8 cellular contexts compared by ENCODE assay signal in genomic region chr1:42913426-42914091, GRCh38. TPM values are rescaled to one million over a fixed set of nuclear protein-coding genes. Genes with fewer than 3 reads are reported as not detected.
DNase-seq lines count a peak whose midpoint lies in the region; ATAC-seq and TF ChIP-seq lines count a peak whose summit lies in the region.

No MANE protein-coding gene starts in this region.

- H3K4me1 ChIP-seq in HAP-1: no peaks in the 10 kb centered on the region

- TF ChIP-seq CTCF in neural crest cell (conservative IDR thresholded peaks at IDR 0.05): peak; percentile 79

- peaks cover 2% of the 10 kb centered on the region for H3K36me3 Mint-ChIP-seq in activated CD4-positive, alpha-beta memory T cell treated with anti-CD3 and anti-CD28 coated beads for 36 hours
- H3K36me3 Mint-ChIP-seq in neural crest cell (ENCODE audit: low read depth): peaks cover 22% of the 10 kb centered on the region

- no peak overlapping the region for H3K4me3 ChIP-seq in HAP-1

- H3K36me3 ChIP-seq in HAP-1 (replicated peaks): no peaks in the 10 kb centered on the region

- in situ Hi-C loops in HAP-1 (cut with MboI; ENCODE audit: low sequenced_read_pairs): no loop called here

- H3K9me3 Mint-ChIP-seq in activated CD4-positive, alpha-beta memory T cell treated with anti-CD3 and anti-CD28 coated beads for 36 hours: peaks cover 14% of the 10 kb centered on the region
- H3K9me3 Mint-ChIP-seq in neural crest cell: peaks cover 13% of the 10 kb centered on the region

- ATAC-seq in GM19324 (IDR thresholded peaks at IDR 0.05; ENCODE audit: low FRiP score, unreplicated experiment): no peak
- no peak for ATAC-seq in GM19463 (IDR thresholded peaks at IDR 0.05; ENCODE audit: unreplicated experiment)

- peaks cover 6% of the 10 kb centered on the region for H3K4me1 Mint-ChIP-seq in activated CD4-positive, alpha-beta memory T cell treated with anti-CD3 and anti-CD28 coated beads for 36 hours (ENCODE audit: low read depth)
- peaks cover 4% of the 10 kb centered on the region for H3K4me1 Mint-ChIP-seq in neural crest cell

- intact Hi-C loops in activated CD4-positive, alpha-beta memory T cell treated with anti-CD3 and anti-CD28 coated beads for 36 hours (cut with micrococcal nuclease): loop anchor here (1.0 kb wide), 1 partner anchor 160 kb away; no protein-coding TSS in a partner anchor

- H3K4me3 Mint-ChIP-seq in activated CD4-positive, alpha-beta memory T cell treated with anti-CD3 and anti-CD28 coated beads for 36 hours: no peak overlapping the region
- peak overlapping the region; percentile 9 for H3K4me3 Mint-ChIP-seq in neural crest cell

- DNase-seq in COLO829 (ENCODE audit: low spot score) (peak; percentile 42), HAP-1 (ENCODE audit: low spot score in 2 of 2) (peak; percentile 73 to 75), NCI-H526 treated with DMSO at 0.1 percent for 48 hours (lab: John Stamatoyannopoulos, UW) (peak; percentile 57), fibroblast of the conjunctiva (ENCODE audit: low read depth) (peak; percentile 73), neural crest cell (ENCODE audit: low read depth, low spot score) (peak; percentile 55)
- peak; percentile 52 for DNase-seq in activated CD4-positive, alpha-beta memory T cell treated with anti-CD3 and anti-CD28 coated beads for 36 hours

- H3K27me3 ChIP-seq in HAP-1 (ENCODE audit: low read depth): 0 out of 2 replicates have a peak, but pooled peaks cover 3% of the 10 kb centered on the region

- CTCF ChIA-PET in activated CD4-positive, alpha-beta memory T cell treated with anti-CD3 and anti-CD28 coated beads for 36 hours (lab: Charles Lee): interaction anchor here (0.6 to 9.7 kb wide), 37 partner anchors 9 to 537 kb away, joined by 3 to 536 read pairs (median 4); partner anchors contain the start of genes C1orf50, ELOVL1, ERMAP and P3H1

- H3K27me3 Mint-ChIP-seq in activated CD4-positive, alpha-beta memory T cell treated with anti-CD3 and anti-CD28 coated beads for 36 hours: peaks cover 6% of the 10 kb centered on the region
- no peaks in the 10 kb centered on the region for H3K27me3 Mint-ChIP-seq in neural crest cell (ENCODE audit: low read depth)

- POLR2A ChIA-PET in activated CD4-positive, alpha-beta memory T cell treated with anti-CD3 and anti-CD28 coated beads for 36 hours (lab: Charles Lee): interaction anchor here (1.0 to 1.5 kb wide), 2 partner anchors 46 to 160 kb away, joined by 3 to 18 read pairs; no protein-coding TSS in a partner anchor

- H3K27ac Mint-ChIP-seq in activated CD4-positive, alpha-beta memory T cell treated with anti-CD3 and anti-CD28 coated beads for 36 hours: no peak overlapping the region
- H3K27ac Mint-ChIP-seq in neural crest cell (ENCODE audit: unreplicated experiment): no peak overlapping the region

- peaks cover 7% of the 10 kb centered on the region; the same call in 1 of the 2 replicates for H3K9me3 ChIP-seq in HAP-1

RNA-seq across cellular contexts. Expression of gene SLC2A1, which starts 45.1 kb away (rescaled TPM):
- total RNA-seq in activated CD4-positive, alpha-beta memory T cell treated with anti-CD3 and anti-CD28 coated beads for 36 hours: 10 to 100 TPM; 67.6 to 73.6 TPM
- total RNA-seq in neural crest cell: 254 and 265 TPM in 2 replicates
